Comparison of ENCODE assay signal across 1 cellular context in genomic region chr3:197746801-197747237, GRCh38.
TF ChIP-seq lines count a peak whose summit lies in the region.

No MANE protein-coding gene starts in this region.

TF ChIP-seq in GM23338, 12 proteins besides CTCF, POLR2A, EP300 and RAD21 (continued from another document):
- TF ChIP-seq ZNF114 (CRISPR knock-in tag; IDR thresholded peaks at IDR 0.05) (no peak), ZNF331 (CRISPR knock-in tag; IDR thresholded peaks at IDR 0.05; ENCODE audit: low read depth) (no peak)
TF ChIP-seq in GM23338: peak in this region for 0.
